Comparison of ENCODE assay signal across 22 cellular contexts in the genomic region with DNA sequence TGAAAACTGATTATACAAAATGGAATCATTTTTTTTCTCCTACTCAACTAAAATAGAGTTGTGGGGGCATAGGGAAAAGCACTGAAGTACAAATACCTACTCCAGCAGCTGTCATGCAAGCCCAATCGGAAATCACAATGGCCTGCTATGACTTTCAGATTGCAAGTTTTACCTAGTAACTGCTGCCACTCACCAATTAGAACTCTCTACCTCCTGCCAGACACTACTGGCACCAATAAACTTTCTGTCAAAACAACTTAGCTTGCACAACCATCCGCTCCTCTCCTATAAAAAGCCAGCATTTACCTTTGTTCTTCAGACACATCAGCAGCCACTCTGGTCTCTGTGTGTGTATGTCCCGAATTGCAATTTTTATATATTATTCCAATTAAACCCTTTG. TPM values are rescaled to one million over a fixed set of nuclear protein-coding genes. Genes with fewer than 3 reads are reported as not detected.
DNase-seq lines count a peak whose midpoint lies in the region; ATAC-seq, FAIRE-seq and TF ChIP-seq lines count a peak whose summit lies in the region.
"Had no signal": no experiment of that assay in that cellular context is flagged by ENCODE, and none has a peak within 500 bp of the region (broad histone marks: within the 10 kb centered on the region; RNA-seq: fewer than 3 reads in every experiment).

No MANE protein-coding gene starts in this region.

- no peaks in the 10 kb centered on the region for H3K4me1 ChIP-seq in uterus

- TF ChIP-seq CTCF in uterus (IDR thresholded peaks at IDR 0.05), result no peak

- TF ChIP-seq POLR2A in GM12892 (IDR thresholded peaks at IDR 0.05; ENCODE audit: low read depth, low read length) (no peak), uterus (IDR thresholded peaks at IDR 0.05) (no peak)

- DNase-seq in LHCN-M2 (ENCODE audit: low read depth) (peak; percentile 30), astrocyte of the hippocampus (ENCODE audit: low read depth, low spot score) (peak; percentile 2), myocyte (ENCODE audit: low read depth) (peak; percentile 20), GM12892 (ENCODE audit: insufficient read length) (no peak), uterus (no peak)
- DNase-seq: AML-193; C1 segment of cervical spinal cord; CD8-positive, alpha-beta T cell; KG1; MV-4-11; NCI-H1105 treated with DMSO at 0.1 percent for 48 hours; NCI-H2029 treated with DMSO at 0.1 percent for 48 hours; NCI-H510A treated with DMSO at 0.1 percent for 48 hours; NCI-H748 treated with DMSO at 0.1 percent for 48 hours had no signal

- intact Hi-C loops in uterus (cut with DNase I; ENCODE audit: low total_unique reads), result no loop called here

- no peak overlapping the region for H3K4me3 ChIP-seq in uterus

- ATAC-seq in GM18867 (IDR thresholded peaks at IDR 0.05; ENCODE audit: unreplicated experiment) (peak; percentile 47), HG03354 (IDR thresholded peaks at IDR 0.05; ENCODE audit: poor library complexity, severe bottlenecking, unreplicated experiment) (no peak)
- ATAC-seq: CD8-positive, alpha-beta T cell; Panc1 had no signal

- H3K9me3 ChIP-seq in uterus, result no peaks in the 10 kb centered on the region

- no peaks in the 10 kb centered on the region for H3K36me3 ChIP-seq in uterus

- no peak for FAIRE-seq in GM12892 (lab: Jason Lieb, UNC)
- FAIRE-seq: GM19239, H54 had no signal

- H3K27ac ChIP-seq in uterus, result no peak overlapping the region
- H3K27ac ChIP-seq: HL-60 had no signal

- no peaks in the 10 kb centered on the region for H3K27me3 ChIP-seq in uterus

RNA-seq across cellular contexts. Expression of gene TRPC4, which starts 9.3 kb away (rescaled TPM):
- total RNA-seq in LHCN-M2 (2014; rRNA removed), result 0.26 and 1.1 TPM in 2 replicates
- 0.69 TPM for polyA plus RNA-seq in LHCN-M2 (2012)
- total RNA-seq in myocyte, result 0.99 and 1.2 TPM in 2 replicates
- 0.23 TPM for polyA plus RNA-seq in myocyte (2012)
- polyA plus RNA-seq in GM12892 (2012; ENCODE audit: missing spikeins), result not detected
- total RNA-seq in uterus, result 10 to 100 TPM in 3 of 4 donors, 1 to 10 TPM in 1; 2.4 to 13.4 (median 12.9) TPM
- total RNA-seq: CD8-positive, alpha-beta T cell; G401; HT-29 had no signal

Comparison
In these comparisons a context has a peak if more than half of its experiments do, and no peak if none do; other contexts are left out.
1. DNase-seq: peak in LHCN-M2 (single experiment), astrocyte of the hippocampus (single experiment) and myocyte (single experiment); none in GM12892 (single experiment) and uterus (0 of 2).